In the genomic region with DNA sequence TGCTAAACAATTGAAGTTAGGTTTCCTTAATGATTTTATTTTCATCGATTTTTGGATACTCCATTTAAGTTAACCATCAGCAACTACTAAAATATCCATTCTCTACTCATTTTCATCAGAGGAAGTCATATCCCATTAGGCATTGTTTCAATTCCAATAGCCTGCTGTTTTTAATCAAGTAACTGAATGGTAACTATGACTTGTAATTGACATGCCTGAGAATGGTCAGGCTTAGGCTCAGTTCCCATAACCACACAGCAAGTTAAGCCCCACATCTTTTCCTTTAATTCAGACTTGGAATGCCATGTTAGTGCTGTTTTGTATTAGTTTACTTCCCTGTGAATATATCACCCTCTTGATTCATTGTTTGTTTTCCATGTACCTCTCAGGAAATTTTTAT, we compare ENCODE assay signal across 19 cellular contexts.
"Had no signal": no experiment of that assay in that cellular context is flagged by ENCODE, and none has a peak within 500 bp of the region (broad histone marks: within the 10 kb centered on the region; RNA-seq: fewer than 3 reads in every experiment).

No MANE protein-coding gene starts in this region.

- H3K27me3 ChIP-seq: breast epithelium, hepatocyte, neutrophil, tibial artery had no signal

- H3K4me3 Mint-ChIP-seq: activated naive CD8-positive, alpha-beta T cell treated with anti-CD3 and anti-CD28 coated beads for 36 hours; natural killer cell; T-helper 17 cell had no signal

- H3K27me3 Mint-ChIP-seq: activated naive CD8-positive, alpha-beta T cell treated with anti-CD3 and anti-CD28 coated beads for 36 hours; T-helper 17 cell had no signal

- ATAC-seq: left cardiac atrium, lower lobe of right lung, natural killer cell, T-helper 17 cell had no signal

- H3K4me3 ChIP-seq: breast epithelium, coronary artery, hepatocyte, lower lobe of right lung, tibial artery had no signal

- H3K27ac ChIP-seq: breast epithelium, coronary artery, lower lobe of right lung, neutrophil had no signal

- H3K9me3 Mint-ChIP-seq: natural killer cell had no signal

- H3K36me3 ChIP-seq: breast epithelium, lower lobe of right lung, tibial artery had no signal

- DNase-seq: activated CD4-positive, alpha-beta T cell treated with anti-CD3 and anti-CD28 coated beads, Interleukin-2, amount 50 U/mL, for 4 hours; activated gamma-delta T cell treated with Interleukin-2 at 50 U/mL for 16 hours; activated naive CD8-positive, alpha-beta T cell treated with anti-CD3 and anti-CD28 coated beads for 36 hours; amygdala; left cardiac atrium; lower lobe of right lung; natural killer cell; posterior cingulate gyrus; stimulated activated CD4-positive, alpha-beta T cell treated with anti-CD3 and anti-CD28 coated beads, Interleukin-12 subunit alpha, Interleukin-12 subunit beta, amount 100 ng/mL, for 4 hours; stimulated activated CD4-positive, alpha-beta T cell treated with anti-CD3 and anti-CD28 coated beads, Interleukin-1b, Interleukin-23, amount 100 ng/mL, for 48 hours; stimulated activated CD8-positive, alpha-beta memory T cell treated with anti-CD3 and anti-CD28 coated beads, Interleukin-4, amount 100 ng/mL, for 48 hours; stimulated activated naive CD4-positive, alpha-beta T cell; substantia nigra; T-helper 17 cell; tibial artery had no signal

- H3K36me3 Mint-ChIP-seq: natural killer cell had no signal
